In genomic region chr2:178193823-178194599, GRCh38 we compare ENCODE assay signal across 1 cellular context.
TF ChIP-seq lines count a peak whose summit lies in the region.

Gene OSBPL6, plus strand, starts transcription at chr2:178194512. Its CDS starts 111,673 bp downstream, at chr2:178306185.

TF ChIP-seq in K562, 482 proteins besides CTCF, POLR2A, EP300 and RAD21 (continued from another document and continues in another):
- TF ChIP-seq REST (CRISPR knock-in tag; IDR thresholded peaks at IDR 0.05; ENCODE audit: low read depth) = no peak; the same call in 1 of the 2 replicates
- TF ChIP-seq BRCA1 (IDR thresholded peaks at IDR 0.05) = no peak
- TF ChIP-seq BRCA1 (CRISPR knock-in tag; IDR thresholded peaks at IDR 0.05) = no peak; the same call in 1 of the 2 replicates
- TF ChIP-seq DPF2 (IDR thresholded peaks at IDR 0.05) = no peak
- TF ChIP-seq MEF2D (tag; conservative IDR thresholded peaks at IDR 0.05; ENCODE audit: low read depth) = no peak
- no peak for TF ChIP-seq TOE1 (IDR thresholded peaks at IDR 0.05; ENCODE audit: borderline replicate concordance)
- TF ChIP-seq TOE1 (CRISPR knock-in tag; IDR thresholded peaks at IDR 0.05; ENCODE audit: borderline replicate concordance, low read depth) = peak; percentile 75; the same call in 1 of the 2 replicates
- no peak for TF ChIP-seq ZBTB2 (IDR thresholded peaks at IDR 0.05)
- TF ChIP-seq HBP1 (CRISPR knock-in tag; IDR thresholded peaks at IDR 0.05) = no peak
- 0 out of 2 replicates have a peak, but pooled peaks have one; percentile 35 for TF ChIP-seq E2F3 (CRISPR knock-in tag; IDR thresholded peaks at IDR 0.05)
- no peak for TF ChIP-seq SMARCA5 (IDR thresholded peaks at IDR 0.05)
- TF ChIP-seq CUX1 (CRISPR knock-in tag; IDR thresholded peaks at IDR 0.05) = no peak
- 0 out of 2 replicates have a peak, but pooled peaks have one; percentile 9 for TF ChIP-seq CBX5 (IDR thresholded peaks at IDR 0.05; ENCODE audit: borderline replicate concordance, low read depth)
- no peak for TF ChIP-seq ERF (CRISPR knock-in tag; IDR thresholded peaks at IDR 0.05)
- TF ChIP-seq SAFB (IDR thresholded peaks at IDR 0.05; ENCODE audit: borderline replicate concordance, low read depth, low read length) = peak; percentile 71; the same call in 1 of the 2 replicates
- no peak for TF ChIP-seq ZNF644 (tag; IDR thresholded peaks at IDR 0.05; ENCODE audit: low read depth)
- peak; percentile 25 for TF ChIP-seq CTCFL (IDR thresholded peaks at IDR 0.05; ENCODE audit: borderline replicate concordance, insufficient read depth, low read depth, low read length, poor library complexity, severe bottlenecking)
- peak; percentile 37; the same call in 1 of the 2 replicates for TF ChIP-seq ZNF592 (IDR thresholded peaks at IDR 0.05)
- no peak for TF ChIP-seq DACH1 (IDR thresholded peaks at IDR 0.05; ENCODE audit: partially characterized antibody)
- TF ChIP-seq FOSL1 (tag; conservative IDR thresholded peaks at IDR 0.05) = 0 out of 2 replicates have a peak, but pooled peaks have one; percentile 2
- no peak for TF ChIP-seq DNMT1 (IDR thresholded peaks at IDR 0.05)
- TF ChIP-seq MYC (IDR thresholded peaks at IDR 0.05; ENCODE audit: low read depth, low read length) = peak; percentile 9; the same call in 1 of the 2 replicates
- TF ChIP-seq MYC (CRISPR knock-in tag; IDR thresholded peaks at IDR 0.05; ENCODE audit: borderline replicate concordance, low read depth) = no peak
- TF ChIP-seq ZNF76 (CRISPR knock-in tag; IDR thresholded peaks at IDR 0.05; ENCODE audit: borderline replicate concordance) = no peak
- no peak for TF ChIP-seq ZNF277 (CRISPR knock-in tag; IDR thresholded peaks at IDR 0.05; ENCODE audit: borderline replicate concordance)
- TF ChIP-seq ZFPM2 (CRISPR knock-in tag; IDR thresholded peaks at IDR 0.05) = no peak
- TF ChIP-seq ZNF449 (CRISPR knock-in tag; IDR thresholded peaks at IDR 0.05) = no peak
- peak; percentile 43; the same call in 1 of the 2 replicates for TF ChIP-seq ESRRA (IDR thresholded peaks at IDR 0.05; ENCODE audit: borderline replicate concordance, low read depth)
- TF ChIP-seq RFX5 (IDR thresholded peaks at IDR 0.05; ENCODE audit: low read depth, low read length) = no peak
- TF ChIP-seq TAL1 (IDR thresholded peaks at IDR 0.05) = no peak
- TF ChIP-seq XRCC4 (IDR thresholded peaks at IDR 0.05; ENCODE audit: extremely low read depth, insufficient read depth, insufficient read length) = no peak
- no peak for TF ChIP-seq HIVEP1 (CRISPR knock-in tag; IDR thresholded peaks at IDR 0.05)
- no peak for TF ChIP-seq ZNF140 (CRISPR knock-in tag; IDR thresholded peaks at IDR 0.05)
- TF ChIP-seq ZNF583 (CRISPR knock-in tag; IDR thresholded peaks at IDR 0.05) = 0 out of 2 replicates have a peak, but pooled peaks have one; percentile 12
- TF ChIP-seq IRF9 (tag; IDR thresholded peaks at IDR 0.05) = no peak
- peak; percentile 64 for TF ChIP-seq HMGN3 (IDR thresholded peaks at IDR 0.05; ENCODE audit: borderline replicate concordance, extremely low read depth, insufficient read length, low read depth, low read length)
- TF ChIP-seq POLR2H (tag; IDR thresholded peaks at IDR 0.05; ENCODE audit: low read depth) = no peak
- TF ChIP-seq GABPB1 (CRISPR knock-in tag; IDR thresholded peaks at IDR 0.05) = peak; percentile 34; the same call in 1 of the 2 replicates
